11 cellular contexts compared by ENCODE assay signal in genomic region chr16:53224932-53225533, GRCh38.
DNase-seq lines count a peak whose midpoint lies in the region; ATAC-seq and TF ChIP-seq lines count a peak whose summit lies in the region.
"Had no signal": no experiment of that assay in that cellular context is flagged by ENCODE, and none has a peak within 500 bp of the region (broad histone marks: within the 10 kb centered on the region; RNA-seq: fewer than 3 reads in every experiment).

No MANE protein-coding gene starts in this region.

- no peaks in the 10 kb centered on the region for H3K27me3 ChIP-seq in neuronal stem cell (ENCODE audit: control insufficient read depth in 3 of 3, insufficient read depth in 3 of 3, low read depth in 1 of 3, low read length in 3 of 3)
- no peaks in the 10 kb centered on the region for H3K27me3 ChIP-seq in tibial artery
- H3K27me3 ChIP-seq: uterus had no signal

- no peak overlapping the region for H2BK5ac ChIP-seq in neuronal stem cell (ENCODE audit: low read length)

- TF ChIP-seq CTCF in epithelial cell of esophagus (IDR thresholded peaks at IDR 0.05; ENCODE audit: insufficient read depth, low read depth, low read length, missing control alignments) (no peak), tibial artery (IDR thresholded peaks at IDR 0.05) (no peak)

- H3K27ac ChIP-seq in neuronal stem cell (replicated peaks; ENCODE audit: low read length): no peak overlapping the region
- no peak overlapping the region for H3K27ac ChIP-seq in tibial artery
- H3K27ac ChIP-seq: uterus had no signal

- whole genome bisulfite sequencing in neuronal stem cell (ENCODE audit: extremely low coverage in 2 of 2, insufficient read length in 2 of 2, insufficient replicate concordance in 1 of 2), 2 donors: no CpG with 5 or more reads among the region's 2 CpGs

- H2BK120ac ChIP-seq in neuronal stem cell (ENCODE audit: low read depth, low read length): no peak overlapping the region

- H3K4me3 ChIP-seq in epithelial cell of esophagus (ENCODE audit: low read length) (no peak overlapping the region), neuronal stem cell (ENCODE audit: low read length in 2 of 2) (no peak overlapping the region), tibial artery (no peak overlapping the region)
- H3K4me3 ChIP-seq: uterus had no signal

- no peak overlapping the region for H3K9ac ChIP-seq in neuronal stem cell (ENCODE audit: low read depth, low read length, poor library complexity)

- H2BK15ac ChIP-seq in neuronal stem cell (ENCODE audit: low read length): no peak overlapping the region

- H3K14ac ChIP-seq in neuronal stem cell (ENCODE audit: low read length): no peak overlapping the region

- H3K9me3 ChIP-seq in neuronal stem cell (replicated peaks in 1 of 2; ENCODE audit: control insufficient read depth in 2 of 2, insufficient read depth in 1 of 2, low read depth in 1 of 2, low read length in 2 of 2) (no peaks in the 10 kb centered on the region), tibial artery (no peaks in the 10 kb centered on the region)
- H3K9me3 ChIP-seq: uterus had no signal

- H3K18ac ChIP-seq in neuronal stem cell (ENCODE audit: low read length): no peak overlapping the region

- H3K23ac ChIP-seq in neuronal stem cell (ENCODE audit: low read depth, low read length, poor library complexity): no peak overlapping the region

- no peak overlapping the region for H3K4me2 ChIP-seq in neuronal stem cell (ENCODE audit: insufficient read depth, low read length, poor library complexity, severe bottlenecking)

- no peak for ATAC-seq in GM21825 (IDR thresholded peaks at IDR 0.05; ENCODE audit: unreplicated experiment)

- DNase-seq in GM04504 (ENCODE audit: low read depth) (peak; percentile 14), NOMO-1 (lab: John Stamatoyannopoulos, UW; ENCODE audit: unreplicated experiment in 2 of 2) (peak; percentile 60 to 84), epithelial cell of esophagus (ENCODE audit: low read depth) (peak; percentile 62), renal cortical epithelial cell (ENCODE audit: low read depth) (peak; percentile 33), iPS-NIHi7 (ENCODE audit: extremely low spot score) (no peak), neuronal stem cell (ENCODE audit: low spot score) (no peak), tibial artery (no peak)
- DNase-seq: activated gamma-delta T cell, NCI-H146, uterus had no signal

- H3K4ac ChIP-seq in neuronal stem cell (ENCODE audit: low read length): no peak overlapping the region

- peaks cover 11 to 99% of the 10 kb centered on the region in 2 donors for H3K36me3 ChIP-seq in neuronal stem cell (replicated peaks in 1 of 2; ENCODE audit: control insufficient read depth in 2 of 2, insufficient read depth in 2 of 2, low read length in 2 of 2)
- H3K36me3 ChIP-seq in tibial artery: peaks cover 35 to 46% (median 37%) of the 10 kb centered on the region in 3 donors

- H3K4me1 ChIP-seq in neuronal stem cell (ENCODE audit: control insufficient read depth in 2 of 2, insufficient read depth in 1 of 2, low read depth in 1 of 2, low read length in 2 of 2): no peaks in the 10 kb centered on the region
- peaks cover 0 to 34% (median 14%) of the 10 kb centered on the region in 4 donors for H3K4me1 ChIP-seq in tibial artery
- H3K4me1 ChIP-seq: uterus had no signal

- H2AFZ ChIP-seq in neuronal stem cell (ENCODE audit: low read length): no peak overlapping the region

- no peak overlapping the region for H2BK12ac ChIP-seq in neuronal stem cell (ENCODE audit: low read length)

- intact Hi-C loops in tibial artery (cut with DNase I; ENCODE audit: low total_unique reads): loop anchor here (2.0 kb wide), 1 partner anchor 178 kb away; no protein-coding TSS in a partner anchor

- H2AK5ac ChIP-seq in neuronal stem cell (ENCODE audit: low read depth, low read length): no peak overlapping the region

- no peak overlapping the region for H4K8ac ChIP-seq in neuronal stem cell (ENCODE audit: low read depth, low read length)

- H3K79me1 ChIP-seq in neuronal stem cell (ENCODE audit: low read depth, low read length): peaks cover 1% of the 10 kb centered on the region

- no peak overlapping the region for H4K91ac ChIP-seq in neuronal stem cell (ENCODE audit: low read depth, low read length, poor library complexity)

Comparison
In these comparisons a context has a peak if more than half of its experiments do, and no peak if none do; other contexts are left out.
1. DNase-seq: peak in GM04504 (single experiment), NOMO-1 (2 of 2), epithelial cell of esophagus (single experiment) and renal cortical epithelial cell (single experiment); none in iPS-NIHi7 (single experiment), neuronal stem cell (single experiment) and tibial artery (0 of 2).